In genomic region chr1:161647507-161648360, GRCh38 we compare ENCODE assay signal across 9 cellular contexts. TPM values are rescaled to one million over a fixed set of nuclear protein-coding genes. Genes with fewer than 3 reads are reported as not detected.
A peak's percentile ranks its signal among the peaks of the same experiment; 100 is the strongest.
DNase-seq lines count a peak whose midpoint lies in the region; ATAC-seq and TF ChIP-seq lines count a peak whose summit lies in the region.
"Not testable (repeated sequence)": the region's sequence is repeated elsewhere in the genome, so short reads cannot be mapped to it uniquely, and the experiment has no call there.
"Had no signal": no experiment of that assay in that cellular context is flagged by ENCODE, and none has a peak within 500 bp of the region (broad histone marks: within the 10 kb centered on the region; RNA-seq: fewer than 3 reads in every experiment).

No MANE protein-coding gene starts in this region.

- H3K79me2 ChIP-seq in OCI-LY7 (ENCODE audit: insufficient read depth, low read depth, low read length) = not testable (repeated sequence)

- not testable (repeated sequence) for H3K4me3 ChIP-seq in OCI-LY7 (ENCODE audit: low read depth, low read length, poor library complexity, severe bottlenecking); fibroblast of pulmonary artery (replicated peaks; ENCODE audit: low read depth, low read length)

- POLR2A ChIA-PET in OCI-LY7 (lab: Charles Lee) = interaction anchor here (0.8 kb wide), 1 partner anchor 89 kb away, joined by 5 read pairs; no protein-coding TSS in a partner anchor

- peak; percentile 53 for DNase-seq in CD1c-positive myeloid dendritic cell (ENCODE audit: extremely low spot score)
- DNase-seq in GM13976 (ENCODE audit: low spot score); stimulated activated effector memory CD8-positive, alpha-beta T cell treated with anti-CD3 and anti-CD28 coated beads, Interleukin-12 subunit alpha, Interleukin-12 subunit beta, amount 100 ng/mL, for 72 hours (ENCODE audit: low spot score in 2 of 2): not testable (repeated sequence)
- peak; percentile 38 for DNase-seq in LoVo (ENCODE audit: low spot score)
- peak; percentile 65 for DNase-seq in OCI-LY7 (ENCODE audit: low spot score)
- DNase-seq in amniotic epithelial cell (ENCODE audit: low read depth) = peak; percentile 32
- DNase-seq in fibroblast of pulmonary artery (ENCODE audit: low read depth) = peak; percentile 66
- DNase-seq in lung microvascular endothelial cell (ENCODE audit: low read depth in 2 of 2) = peak; percentile 48 to 59

- CTCF ChIA-PET in OCI-LY7 (lab: Charles Lee; ENCODE audit: unreplicated experiment) = interaction anchor here (1.3 kb wide), 1 partner anchor 92 kb away, joined by 7 read pairs; no protein-coding TSS in a partner anchor

- not testable (repeated sequence) for H3K36me3 ChIP-seq in OCI-LY7 (ENCODE audit: insufficient read depth, low read length)

- not testable (repeated sequence) for H3K9me2 ChIP-seq in OCI-LY7 (ENCODE audit: insufficient read depth, low read length)

- intact Hi-C loops in OCI-LY7 (cut with micrococcal nuclease; ENCODE audit: unreplicated experiment) = loop anchor here (1.0 to 5.0 kb wide), 2 partner anchors 60 to 91 kb away; partner anchors contain the start of gene FCRLA

- H3K4me1 Mint-ChIP-seq in stimulated activated effector memory CD8-positive, alpha-beta T cell treated with anti-CD3 and anti-CD28 coated beads, Interleukin-12 subunit alpha, Interleukin-12 subunit beta, amount 100 ng/mL, for 72 hours = not testable (repeated sequence)

- H3K27ac Mint-ChIP-seq in stimulated activated effector memory CD8-positive, alpha-beta T cell treated with anti-CD3 and anti-CD28 coated beads, Interleukin-12 subunit alpha, Interleukin-12 subunit beta, amount 100 ng/mL, for 72 hours = peak overlapping the region; percentile 9

- TF ChIP-seq CTCF in GM13976 (IDR thresholded peaks at IDR 0.05; ENCODE audit: borderline replicate concordance, control extremely low read depth, extremely low read depth, insufficient read depth, missing control alignments) (peak; percentile 17), OCI-LY7 (conservative IDR thresholded peaks at IDR 0.05; ENCODE audit: low read length) (peak; percentile 81), fibroblast of pulmonary artery (IDR thresholded peaks at IDR 0.05; ENCODE audit: low read length, missing control alignments) (peak; percentile 54)

- in situ Hi-C loops in GM13976 (cut with MboI; ENCODE audit: low sequenced_read_pairs, unreplicated experiment) = loop anchor here (25.0 kb wide), 1 partner anchor 90 kb away; the partner anchor contains the start of gene DUSP12

- not testable (repeated sequence) for BruUV-seq in OCI-LY7 (replicated peaks; lab: Mats Ljungman, UMichigan)

- not testable (repeated sequence) for H3K27ac ChIP-seq in OCI-LY7 (ENCODE audit: low read depth, low read length, poor library complexity, severe bottlenecking)

- 0 out of 2 replicates have a peak overlapping the region, but pooled peaks have one; percentile 69 for H2AFZ ChIP-seq in OCI-LY7 (ENCODE audit: low read length)

- not testable (repeated sequence) for H3K9me3 Mint-ChIP-seq in stimulated activated effector memory CD8-positive, alpha-beta T cell treated with anti-CD3 and anti-CD28 coated beads, Interleukin-12 subunit alpha, Interleukin-12 subunit beta, amount 100 ng/mL, for 72 hours

- H3K4me2 ChIP-seq in OCI-LY7 (ENCODE audit: low read length) = not testable (repeated sequence)

- ATAC-seq in stimulated activated effector memory CD8-positive, alpha-beta T cell treated with anti-CD3 and anti-CD28 coated beads, Interleukin-12 subunit alpha, Interleukin-12 subunit beta, amount 100 ng/mL, for 72 hours = peak; percentile 47

- not testable (repeated sequence) for H4K20me1 ChIP-seq in OCI-LY7 (ENCODE audit: insufficient read depth, low read length)

- not testable (repeated sequence) for H3K9me3 ChIP-seq in OCI-LY7 (ENCODE audit: low read length)

- not testable (repeated sequence) for H3K36me3 Mint-ChIP-seq in stimulated activated effector memory CD8-positive, alpha-beta T cell treated with anti-CD3 and anti-CD28 coated beads, Interleukin-12 subunit alpha, Interleukin-12 subunit beta, amount 100 ng/mL, for 72 hours

- not testable (repeated sequence) for H3K4me1 ChIP-seq in OCI-LY7 (ENCODE audit: insufficient read depth, low read length, poor library complexity, severe bottlenecking)

- H3K4me3 Mint-ChIP-seq in stimulated activated effector memory CD8-positive, alpha-beta T cell treated with anti-CD3 and anti-CD28 coated beads, Interleukin-12 subunit alpha, Interleukin-12 subunit beta, amount 100 ng/mL, for 72 hours = not testable (repeated sequence)

RNA-seq across cellular contexts. Expression of gene FCGR2B, which starts 15.2 kb away (rescaled TPM):
- 4.6 TPM in 2 replicates for total RNA-seq in OCI-LY7 (2014; rRNA removed; shearing (Covaris generic))
- total RNA-seq in OCI-LY7 (2022) = 1.9 and 4.8 TPM in 2 replicates
- not detected in 2 replicates for total RNA-seq in lung microvascular endothelial cell

RNA-seq across cellular contexts. Expression of gene FCGR3B, which starts 16.8 kb away (rescaled TPM):
- total RNA-seq in OCI-LY7 (2014; rRNA removed; shearing (Covaris generic)) = not detected in 2 replicates
- total RNA-seq in OCI-LY7 (2022) (not detected in 2 replicates), lung microvascular endothelial cell (not detected in 2 replicates)

RNA-seq across cellular contexts. Expression of gene FCRLA, which starts 59.3 kb away (rescaled TPM):
- total RNA-seq in OCI-LY7 (2014; rRNA removed; shearing (Covaris generic)) = 524 and 672 TPM in 2 replicates
- total RNA-seq in OCI-LY7 (2022) (409 and 447 TPM in 2 replicates), lung microvascular endothelial cell (not detected in 2 replicates)
- total RNA-seq: gastrocnemius medialis had no signal

Comparison
In these comparisons a context has a peak if more than half of its experiments do, and no peak if none do; other contexts are left out.
1. CTCF ChIP-seq: peak in every context shown above with its lines; median percentile 81 in OCI-LY7; 54 in fibroblast of pulmonary artery; 17 in GM13976.
2. RNA of gene FCRLA, which starts 59.3 kb away (total RNA-seq): 409 to 672 TPM in OCI-LY7; not detected in lung microvascular endothelial cell; every median in the first group is over 100 times any median in the second.